ENCODE assay signal across 9 cellular contexts in genomic region chr19:28468701-28469459, GRCh38.
A peak's percentile ranks its signal among the peaks of the same experiment; 100 is the strongest.
DNase-seq lines count a peak whose midpoint lies in the region; ATAC-seq and TF ChIP-seq lines count a peak whose summit lies in the region.
"Had no signal": no experiment of that assay in that cellular context is flagged by ENCODE, and none has a peak within 500 bp of the region (broad histone marks: within the 10 kb centered on the region; RNA-seq: fewer than 3 reads in every experiment).

No MANE protein-coding gene starts in this region.

- POLR2A ChIA-PET in activated CD4-positive, alpha-beta T cell treated with anti-CD3 and anti-CD28 coated beads, Interleukin-2, amount 10 ng/mL, durations not matched to agents 7 days and 5 days (lab: Charles Lee): no interaction called here

- peak; percentile 64 for ATAC-seq in stimulated activated naive CD8-positive, alpha-beta T cell treated with anti-CD3 and anti-CD28 coated beads, Interleukin-15, amount 100 ng/mL, for 72 hours

- TF ChIP-seq CTCF in mesothelial cell of epicardium (IDR thresholded peaks at IDR 0.05; ENCODE audit: unreplicated experiment): no peak

- CTCF ChIA-PET in activated naive CD4-positive, alpha-beta T cell treated with anti-CD3 and anti-CD28 coated beads for 36 hours (lab: Charles Lee): interaction anchor here (1.0 to 2.0 kb wide), 5 partner anchors 165 to 794 kb away, joined by 3 to 8 read pairs (median 4); no protein-coding TSS in a partner anchor
- CTCF ChIA-PET in activated CD4-positive, alpha-beta T cell treated with anti-CD3 and anti-CD28 coated beads, Interleukin-2, amount 10 ng/mL, durations not matched to agents 7 days and 5 days (lab: Charles Lee): interaction anchor here (0.7 kb wide), 1 partner anchor 9 kb away, joined by 3 read pairs; no protein-coding TSS in a partner anchor

- in situ Hi-C loops in G401 (cut with HindIII; ENCODE audit: low sequenced_read_pairs): no loop called here

- H3K27me3 Mint-ChIP-seq in activated naive CD4-positive, alpha-beta T cell treated with anti-CD3 and anti-CD28 coated beads for 36 hours (ENCODE audit: low read depth): peaks cover 6% of the 10 kb centered on the region
- H3K27me3 Mint-ChIP-seq in activated CD4-positive, alpha-beta T cell treated with anti-CD3 and anti-CD28 coated beads, Interleukin-2, amount 10 ng/mL, durations not matched to agents 7 days and 5 days: peaks cover 2% of the 10 kb centered on the region
- H3K27me3 Mint-ChIP-seq in stimulated activated naive CD8-positive, alpha-beta T cell treated with anti-CD3 and anti-CD28 coated beads, Interleukin-15, amount 100 ng/mL, for 72 hours: no peaks in the 10 kb centered on the region
- H3K27me3 Mint-ChIP-seq in mesothelial cell of epicardium (ENCODE audit: low read depth): peaks cover 14% of the 10 kb centered on the region

- no peaks in the 10 kb centered on the region for H3K36me3 Mint-ChIP-seq in activated naive CD4-positive, alpha-beta T cell treated with anti-CD3 and anti-CD28 coated beads for 36 hours (ENCODE audit: low read depth)
- H3K36me3 Mint-ChIP-seq in activated CD4-positive, alpha-beta T cell treated with anti-CD3 and anti-CD28 coated beads, Interleukin-2, amount 10 ng/mL, durations not matched to agents 7 days and 5 days (ENCODE audit: low read depth): no peaks in the 10 kb centered on the region
- H3K36me3 Mint-ChIP-seq in mesothelial cell of epicardium: no peaks in the 10 kb centered on the region

- no peaks in the 10 kb centered on the region for H3K9me3 Mint-ChIP-seq in activated naive CD4-positive, alpha-beta T cell treated with anti-CD3 and anti-CD28 coated beads for 36 hours
- H3K9me3 Mint-ChIP-seq in activated CD4-positive, alpha-beta T cell treated with anti-CD3 and anti-CD28 coated beads, Interleukin-2, amount 10 ng/mL, durations not matched to agents 7 days and 5 days: no peaks in the 10 kb centered on the region
- H3K9me3 Mint-ChIP-seq in stimulated activated naive CD8-positive, alpha-beta T cell treated with anti-CD3 and anti-CD28 coated beads, Interleukin-15, amount 100 ng/mL, for 72 hours: no peaks in the 10 kb centered on the region
- H3K9me3 Mint-ChIP-seq in mesothelial cell of epicardium: no peaks in the 10 kb centered on the region

- DNase-seq in activated naive CD4-positive, alpha-beta T cell treated with anti-CD3 and anti-CD28 coated beads for 36 hours: peak; percentile 26
- no peak for DNase-seq in activated naive CD4-positive, alpha-beta T cell (lab: John Stamatoyannopoulos, UW)
- peak; percentile 37 for DNase-seq in activated CD4-positive, alpha-beta T cell treated with anti-CD3 and anti-CD28 coated beads, Interleukin-2, amount 10 ng/mL, durations not matched to agents 7 days and 5 days
- peak; percentile 58 for DNase-seq in iPS-NIHi7 (ENCODE audit: extremely low spot score)
- DNase-seq in stimulated activated naive CD8-positive, alpha-beta T cell treated with anti-CD3 and anti-CD28 coated beads, Interleukin-15, amount 100 ng/mL, for 72 hours: peak in 1 of 2 donors; percentile 4
- DNase-seq in G401 (ENCODE audit: low spot score): no peak
- DNase-seq in mesothelial cell of epicardium (ENCODE audit: low spot score in 2 of 2, unreplicated experiment in 2 of 2): no peak
- DNase-seq in NCI-H1048 (lab: John Stamatoyannopoulos, UW): no peak
- DNase-seq: left cardiac atrium had no signal

- no peak overlapping the region for H3K27ac Mint-ChIP-seq in activated naive CD4-positive, alpha-beta T cell treated with anti-CD3 and anti-CD28 coated beads for 36 hours
- peak overlapping the region; percentile 89 for H3K27ac Mint-ChIP-seq in activated CD4-positive, alpha-beta T cell treated with anti-CD3 and anti-CD28 coated beads, Interleukin-2, amount 10 ng/mL, durations not matched to agents 7 days and 5 days
- H3K27ac Mint-ChIP-seq in stimulated activated naive CD8-positive, alpha-beta T cell treated with anti-CD3 and anti-CD28 coated beads, Interleukin-15, amount 100 ng/mL, for 72 hours: peak overlapping the region in 1 of 2 donors; percentile 74
- H3K27ac Mint-ChIP-seq in mesothelial cell of epicardium: no peak overlapping the region

- peaks cover 14% of the 10 kb centered on the region for H3K4me1 Mint-ChIP-seq in activated naive CD4-positive, alpha-beta T cell treated with anti-CD3 and anti-CD28 coated beads for 36 hours (ENCODE audit: low read depth)
- H3K4me1 Mint-ChIP-seq in activated CD4-positive, alpha-beta T cell treated with anti-CD3 and anti-CD28 coated beads, Interleukin-2, amount 10 ng/mL, durations not matched to agents 7 days and 5 days: peaks cover 50% of the 10 kb centered on the region
- peaks cover 21% of the 10 kb centered on the region for H3K4me1 Mint-ChIP-seq in stimulated activated naive CD8-positive, alpha-beta T cell treated with anti-CD3 and anti-CD28 coated beads, Interleukin-15, amount 100 ng/mL, for 72 hours
- no peaks in the 10 kb centered on the region for H3K4me1 Mint-ChIP-seq in mesothelial cell of epicardium

- no peak overlapping the region for H3K4me3 Mint-ChIP-seq in activated naive CD4-positive, alpha-beta T cell treated with anti-CD3 and anti-CD28 coated beads for 36 hours
- peak overlapping the region; percentile 14 for H3K4me3 Mint-ChIP-seq in activated CD4-positive, alpha-beta T cell treated with anti-CD3 and anti-CD28 coated beads, Interleukin-2, amount 10 ng/mL, durations not matched to agents 7 days and 5 days
- H3K4me3 Mint-ChIP-seq in stimulated activated naive CD8-positive, alpha-beta T cell treated with anti-CD3 and anti-CD28 coated beads, Interleukin-15, amount 100 ng/mL, for 72 hours: peak overlapping the region in 1 of 2 donors; percentile 29
- no peak overlapping the region for H3K4me3 Mint-ChIP-seq in mesothelial cell of epicardium

- intact Hi-C loops in activated naive CD4-positive, alpha-beta T cell treated with anti-CD3 and anti-CD28 coated beads for 36 hours (cut with micrococcal nuclease): loop anchor here (5.0 kb wide), 1 partner anchor 793 kb away; no protein-coding TSS in a partner anchor

Comparison
In these comparisons a context has a peak if more than half of its experiments do, and no peak if none do; other contexts are left out.
1. DNase-seq: peak in activated naive CD4-positive, alpha-beta T cell treated with anti-CD3 and anti-CD28 coated beads for 36 hours (single experiment), activated CD4-positive, alpha-beta T cell treated with anti-CD3 and anti-CD28 coated beads, Interleukin-2, amount 10 ng/mL, durations not matched to agents 7 days and 5 days (single experiment) and iPS-NIHi7 (single experiment); none in activated naive CD4-positive, alpha-beta T cell (0 of 4), G401 (single experiment), mesothelial cell of epicardium (0 of 2) and NCI-H1048 (single experiment).